1 cellular context compared by ENCODE assay signal in genomic region chr14:72787841-72788240, GRCh38.
TF ChIP-seq lines count a peak whose summit lies in the region.

No MANE protein-coding gene starts in this region.

TF ChIP-seq in IMR-90, 13 proteins besides CTCF, POLR2A, EP300 and RAD21 (continued from another document):
- no peak for TF ChIP-seq MXI1 (IDR thresholded peaks at IDR 0.05; ENCODE audit: borderline replicate concordance, low read depth, low read length)
- TF ChIP-seq ELK1 (IDR thresholded peaks at IDR 0.05; ENCODE audit: borderline replicate concordance, low read depth, low read length) = no peak
- no peak for TF ChIP-seq NFE2L2 (IDR thresholded peaks at IDR 0.05; ENCODE audit: low read depth, low read length)
- no peak for TF ChIP-seq CEBPB (IDR thresholded peaks at IDR 0.05; ENCODE audit: low read depth, low read length)
- TF ChIP-seq CHD1 (IDR thresholded peaks at IDR 0.05; ENCODE audit: low read depth, low read length) = no peak
- no peak for TF ChIP-seq RFX5 (IDR thresholded peaks at IDR 0.05; ENCODE audit: low read depth, low read length)
